ENCODE assay signal across 24 cellular contexts in genomic region chr11:29634744-29635143, GRCh38.
"Had no signal": no experiment of that assay in that cellular context is flagged by ENCODE, and none has a peak within 500 bp of the region (broad histone marks: within the 10 kb centered on the region; RNA-seq: fewer than 3 reads in every experiment).

No MANE protein-coding gene starts in this region.

- H3K9me3 ChIP-seq: breast epithelium, colonic mucosa, SJCRH30 had no signal

- DNase-seq: activated CD4-positive, alpha-beta memory T cell treated with anti-CD3 and anti-CD28 coated beads, Interleukin-2, amount 10 ng/mL, durations not matched to agents 7 days and 5 days; activated CD4-positive, alpha-beta T cell treated with anti-CD3 and anti-CD28 coated beads for 36 hours; activated CD4-positive, alpha-beta T cell treated with anti-CD3 and anti-CD28 coated beads, Interleukin-2, amount 50 U/mL, for 1 hour; activated gamma-delta T cell treated with Interleukin-2 at 50 U/mL for 16 hours; activated naive CD4-positive, alpha-beta T cell treated with anti-CD3 and anti-CD28 coated beads, Interleukin-2, amount 10 ng/mL, durations not matched to agents 7 days and 5 days; activated naive CD8-positive, alpha-beta T cell treated with anti-CD3 and anti-CD28 coated beads for 36 hours; activated T-cell treated with anti-CD3 and anti-CD28 coated beads for 4 hours; activated T-cell treated with anti-CD3 and anti-CD28 coated beads, Interleukin-2, amount 50 U/mL, for 48 hours; caudate nucleus; colonic mucosa; NCI-H1105; NCI-H1436; NCI-H187; NCI-H2081; NCI-H510A treated with DMSO at 0.1 percent for 48 hours; NCI-H69; NK-92 treated with Interleukin-12 subunit alpha and Interleukin-12 subunit beta, amount 100 ng/mL, for 24 hours; RPMI8226; SJCRH30; T-helper 17 cell; T-helper 9 cell had no signal

- H3K4me3 ChIP-seq: breast epithelium, colonic mucosa, SJCRH30 had no signal

- H3K9me3 Mint-ChIP-seq: activated naive CD8-positive, alpha-beta T cell treated with anti-CD3 and anti-CD28 coated beads for 36 hours had no signal

- H3K27me3 Mint-ChIP-seq: activated CD4-positive, alpha-beta memory T cell treated with anti-CD3 and anti-CD28 coated beads, Interleukin-2, amount 10 ng/mL, durations not matched to agents 7 days and 5 days; activated CD4-positive, alpha-beta T cell treated with anti-CD3 and anti-CD28 coated beads for 36 hours; activated naive CD4-positive, alpha-beta T cell treated with anti-CD3 and anti-CD28 coated beads, Interleukin-2, amount 10 ng/mL, durations not matched to agents 7 days and 5 days; activated naive CD8-positive, alpha-beta T cell treated with anti-CD3 and anti-CD28 coated beads for 36 hours; activated T-helper 17 cell treated with anti-CD3 and anti-CD28 coated beads, Interleukin-2, amount 50 U/mL, for 72 hours; T-helper 17 cell had no signal

- H3K27ac ChIP-seq: breast epithelium, colonic mucosa, SJCRH30, VCaP had no signal

- H3K4me1 Mint-ChIP-seq: activated CD4-positive, alpha-beta memory T cell treated with anti-CD3 and anti-CD28 coated beads, Interleukin-2, amount 10 ng/mL, durations not matched to agents 7 days and 5 days; activated CD4-positive, alpha-beta T cell treated with anti-CD3 and anti-CD28 coated beads for 36 hours; activated naive CD4-positive, alpha-beta T cell treated with anti-CD3 and anti-CD28 coated beads, Interleukin-2, amount 10 ng/mL, durations not matched to agents 7 days and 5 days; activated naive CD8-positive, alpha-beta T cell treated with anti-CD3 and anti-CD28 coated beads for 36 hours; activated T-helper 17 cell treated with anti-CD3 and anti-CD28 coated beads, Interleukin-2, amount 50 U/mL, for 72 hours; T-helper 17 cell had no signal

- H3K36me3 Mint-ChIP-seq: activated naive CD4-positive, alpha-beta T cell treated with anti-CD3 and anti-CD28 coated beads, Interleukin-2, amount 10 ng/mL, durations not matched to agents 7 days and 5 days; activated naive CD8-positive, alpha-beta T cell treated with anti-CD3 and anti-CD28 coated beads for 36 hours had no signal

- H3K27ac Mint-ChIP-seq: activated CD4-positive, alpha-beta memory T cell treated with anti-CD3 and anti-CD28 coated beads, Interleukin-2, amount 10 ng/mL, durations not matched to agents 7 days and 5 days; activated CD4-positive, alpha-beta T cell treated with anti-CD3 and anti-CD28 coated beads for 36 hours; activated naive CD4-positive, alpha-beta T cell treated with anti-CD3 and anti-CD28 coated beads, Interleukin-2, amount 10 ng/mL, durations not matched to agents 7 days and 5 days; activated naive CD8-positive, alpha-beta T cell treated with anti-CD3 and anti-CD28 coated beads for 36 hours; activated T-helper 17 cell treated with anti-CD3 and anti-CD28 coated beads, Interleukin-2, amount 50 U/mL, for 72 hours; T-helper 17 cell had no signal

- H3K4me3 Mint-ChIP-seq: activated CD4-positive, alpha-beta memory T cell treated with anti-CD3 and anti-CD28 coated beads, Interleukin-2, amount 10 ng/mL, durations not matched to agents 7 days and 5 days; activated CD4-positive, alpha-beta T cell treated with anti-CD3 and anti-CD28 coated beads for 36 hours; activated naive CD4-positive, alpha-beta T cell treated with anti-CD3 and anti-CD28 coated beads, Interleukin-2, amount 10 ng/mL, durations not matched to agents 7 days and 5 days; activated naive CD8-positive, alpha-beta T cell treated with anti-CD3 and anti-CD28 coated beads for 36 hours; activated T-helper 17 cell treated with anti-CD3 and anti-CD28 coated beads, Interleukin-2, amount 50 U/mL, for 72 hours; T-helper 17 cell had no signal

- H3K27me3 ChIP-seq: breast epithelium, colonic mucosa, SJCRH30 had no signal

- H3K36me3 ChIP-seq: breast epithelium, colonic mucosa, SJCRH30 had no signal

- H3K4me1 ChIP-seq: breast epithelium, colonic mucosa, SJCRH30 had no signal
